18 cellular contexts compared by ENCODE assay signal in the genomic region with DNA sequence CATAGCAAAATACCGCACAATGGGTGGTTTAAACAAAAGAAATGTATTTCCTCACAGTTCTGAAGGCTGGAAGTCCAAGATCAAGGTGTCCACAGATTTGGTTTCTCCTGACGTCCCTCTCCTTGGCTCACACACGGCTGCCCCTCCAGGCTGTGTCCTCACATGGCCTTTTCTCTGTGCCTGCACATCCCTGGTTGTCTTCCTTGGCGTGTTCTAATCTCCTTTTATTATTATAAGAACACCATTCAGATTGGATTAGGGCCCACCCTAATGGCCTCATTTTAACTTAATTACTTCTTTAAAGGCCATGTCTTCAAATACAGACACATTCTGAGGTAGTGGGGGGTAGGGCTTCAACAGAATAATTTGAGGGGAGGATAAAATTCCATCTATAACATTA.
"Had no signal": no experiment of that assay in that cellular context is flagged by ENCODE, and none has a peak within 500 bp of the region (broad histone marks: within the 10 kb centered on the region; RNA-seq: fewer than 3 reads in every experiment).

No MANE protein-coding gene starts in this region.

- DNase-seq: activated CD4-positive, alpha-beta memory T cell treated with anti-CD3 and anti-CD28 coated beads, Interleukin-2, amount 10 ng/mL, durations not matched to agents 7 days and 5 days; activated CD4-positive, alpha-beta T cell treated with anti-CD3 and anti-CD28 coated beads, Interleukin-2, amount 10 ng/mL, durations not matched to agents 7 days and 5 days; activated CD4-positive, CD25-positive, alpha-beta regulatory T cell; activated gamma-delta T cell; activated naive CD4-positive, alpha-beta T cell treated with anti-CD3 and anti-CD28 coated beads for 36 hours; activated T-cell treated with anti-CD3 and anti-CD28 coated beads for 4 hours; activated T-cell treated with anti-CD3 and anti-CD28 coated beads, Interleukin-2, amount 50 U/mL, for 48 hours; cerebellar nuclear complex; Kasumi-1; NCI-H1048; NCI-H1930; NCI-H2171; NCI-H2227 treated with DMSO at 0.1 percent for 48 hours; SHP77 treated with DMSO at 0.1 percent for 48 hours; T-cell; T-helper 2 cell; T1000 had no signal

- H3K4me3 ChIP-seq: K562 had no signal
